In the genomic region with DNA sequence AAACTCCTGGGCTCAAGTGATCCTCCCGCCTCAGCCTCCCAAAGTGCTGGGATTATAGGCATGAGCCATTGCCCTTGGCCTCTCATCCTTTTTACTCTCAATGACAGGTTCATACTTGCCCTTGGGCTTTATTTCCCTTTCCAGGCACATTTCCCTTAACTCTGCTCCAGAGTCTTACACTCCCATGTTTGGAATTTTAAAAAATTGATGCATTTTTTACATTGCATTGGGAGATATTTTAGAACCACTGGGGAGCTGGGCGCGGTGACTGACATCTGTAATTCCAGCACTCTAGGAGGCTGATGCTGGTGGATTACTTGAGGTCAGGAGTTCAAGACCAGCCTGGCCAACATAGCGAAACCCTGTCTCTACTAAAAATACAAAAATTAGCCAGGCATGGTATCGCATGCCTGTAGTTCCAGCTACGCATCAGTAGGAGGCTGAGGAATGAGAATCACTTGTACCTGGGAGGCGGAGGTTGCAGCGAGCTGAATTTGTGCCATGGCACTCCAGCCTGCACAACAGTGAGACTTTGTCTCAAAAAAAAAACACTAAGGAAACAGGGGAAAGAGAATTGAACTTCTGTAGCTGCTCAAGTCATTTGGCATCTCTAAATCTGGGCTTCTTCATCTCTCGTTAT, we compare ENCODE assay signal across 17 cellular contexts.
"Had no signal": no experiment of that assay in that cellular context is flagged by ENCODE, and none has a peak within 500 bp of the region (broad histone marks: within the 10 kb centered on the region; RNA-seq: fewer than 3 reads in every experiment).

No MANE protein-coding gene starts in this region.

- H2AFZ ChIP-seq: hepatocyte had no signal

- H3K36me3 Mint-ChIP-seq: activated naive CD8-positive, alpha-beta T cell treated with anti-CD3 and anti-CD28 coated beads for 36 hours; stimulated activated naive B cell treated with anti-CD40 and anti-IgM and Interleukin-4, amounts not matched to agents 10 μg/mL and 1 μg/mL and 100 μg/mL, for 72 hours had no signal

- H3K9me3 Mint-ChIP-seq: activated naive CD8-positive, alpha-beta T cell treated with anti-CD3 and anti-CD28 coated beads for 36 hours; stimulated activated naive B cell treated with anti-CD40 and anti-IgM and Interleukin-4, amounts not matched to agents 10 μg/mL and 1 μg/mL and 100 μg/mL, for 72 hours; T-helper 2 cell treated with Interferon-gamma antibody and Interleukin-4, amounts not matched to agents 5 μg/mL and 100 μg/mL, for 36 hours had no signal

- H3K27ac ChIP-seq: cardiac muscle cell, coronary artery, epithelial cell of prostate, hepatocyte, transverse colon had no signal

- H3K27me3 Mint-ChIP-seq: activated naive CD8-positive, alpha-beta T cell treated with anti-CD3 and anti-CD28 coated beads for 36 hours; stimulated activated naive B cell treated with anti-CD40 and anti-IgM and Interleukin-4, amounts not matched to agents 10 μg/mL and 1 μg/mL and 100 μg/mL, for 72 hours had no signal

- H3K27ac Mint-ChIP-seq: activated naive CD8-positive, alpha-beta T cell treated with anti-CD3 and anti-CD28 coated beads for 36 hours; stimulated activated naive B cell treated with anti-CD40 and anti-IgM and Interleukin-4, amounts not matched to agents 10 μg/mL and 1 μg/mL and 100 μg/mL, for 72 hours; T-helper 2 cell treated with Interferon-gamma antibody and Interleukin-4, amounts not matched to agents 5 μg/mL and 100 μg/mL, for 36 hours had no signal

- H3K27me3 ChIP-seq: cardiac muscle cell, hepatocyte, transverse colon had no signal

- H3K9me3 ChIP-seq: transverse colon had no signal

- H3K36me3 ChIP-seq: cardiac muscle cell, transverse colon had no signal

- ATAC-seq: activated CD4-positive, CD25-positive, alpha-beta regulatory T cell treated with anti-CD3 and anti-CD28 coated beads, Interleukin-2, amount 50 U/mL, for 24 hours; right cardiac atrium; stimulated activated naive B cell treated with anti-CD40 and anti-IgM and Interleukin-4, amounts not matched to agents 10 μg/mL and 1 μg/mL and 100 μg/mL, for 72 hours had no signal

- H3K4me2 ChIP-seq: hepatocyte had no signal

- H3K79me2 ChIP-seq: hepatocyte had no signal

- H3K4me3 ChIP-seq: cardiac muscle cell, coronary artery, hepatocyte, transverse colon had no signal

- H3K4me3 Mint-ChIP-seq: activated naive CD8-positive, alpha-beta T cell treated with anti-CD3 and anti-CD28 coated beads for 36 hours; stimulated activated naive B cell treated with anti-CD40 and anti-IgM and Interleukin-4, amounts not matched to agents 10 μg/mL and 1 μg/mL and 100 μg/mL, for 72 hours; T-helper 2 cell treated with Interferon-gamma antibody and Interleukin-4, amounts not matched to agents 5 μg/mL and 100 μg/mL, for 36 hours had no signal

- DNase-seq: activated CD4-positive, alpha-beta T cell treated with anti-CD3 and anti-CD28 coated beads, Interleukin-2, amount 50 U/mL, for 4 hours; activated gamma-delta T cell treated with Interleukin-2 at 50 U/mL for 16 hours; activated naive CD8-positive, alpha-beta T cell treated with anti-CD3 and anti-CD28 coated beads for 36 hours; activated T-cell treated with anti-CD3 and anti-CD28 coated beads, Interleukin-2, amount 50 U/mL, for 48 hours; effector CD8-positive, alpha-beta T cell; right cardiac atrium; stimulated activated CD4-positive, alpha-beta T cell treated with anti-CD3 and anti-CD28 coated beads, Interleukin-1b, Interleukin-23, amount 100 ng/mL, for 48 hours; stimulated activated naive B cell treated with anti-CD40 and anti-IgM and Interleukin-4, amounts not matched to agents 10 μg/mL and 1 μg/mL and 100 μg/mL, for 72 hours; substantia nigra; SW 1271; transverse colon had no signal
